Comparison of ENCODE assay signal across 11 cellular contexts in the genomic region with DNA sequence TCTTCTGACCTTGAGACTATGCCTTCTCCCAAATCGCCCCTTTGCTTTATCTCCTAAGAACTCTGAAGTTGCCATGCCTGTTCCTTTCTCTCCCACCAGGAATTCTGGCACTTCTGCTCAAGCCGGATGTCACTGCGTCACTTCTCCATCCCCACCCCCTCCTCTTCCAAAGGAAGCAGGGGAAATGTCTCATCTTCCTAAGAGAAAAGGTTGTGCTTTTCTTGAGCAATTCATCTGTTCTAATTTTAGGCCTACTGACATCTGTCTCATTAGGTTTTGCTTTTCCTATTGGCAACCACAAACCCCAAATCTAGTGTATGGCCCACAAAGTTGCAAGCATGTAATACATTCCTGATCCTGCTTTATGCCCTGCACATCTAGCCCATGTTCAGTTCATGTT. TPM values are rescaled to one million over a fixed set of nuclear protein-coding genes. Genes with fewer than 3 reads are reported as not detected.
DNase-seq lines count a peak whose midpoint lies in the region; ATAC-seq and TF ChIP-seq lines count a peak whose summit lies in the region.
"Had no signal": no experiment of that assay in that cellular context is flagged by ENCODE, and none has a peak within 500 bp of the region (broad histone marks: within the 10 kb centered on the region; RNA-seq: fewer than 3 reads in every experiment).

No MANE protein-coding gene starts in this region.

- H3K79me1 ChIP-seq in mesenchymal stem cell (replicated peaks; ENCODE audit: low read length, poor library complexity, severe bottlenecking): no peaks in the 10 kb centered on the region

- H3K36me3 Mint-ChIP-seq in T-helper 17 cell (ENCODE audit: low read depth): peaks cover 6% of the 10 kb centered on the region

- peaks cover 15% of the 10 kb centered on the region for H3K4me1 Mint-ChIP-seq in T-helper 17 cell

- no peak overlapping the region for H2AK5ac ChIP-seq in mesenchymal stem cell (ENCODE audit: low read length, severe bottlenecking)

- peak overlapping the region; percentile 30 to 77 (median 57); a peak in 21 of 22 replicates for H3K4me2 ChIP-seq in BLaER1 treated with 17β-estradiol and CSF1 and Interleukin-3, amounts not matched to agents 10 nM and 100 nM
- no peak overlapping the region for H3K4me2 ChIP-seq in mesenchymal stem cell (ENCODE audit: low read length, poor library complexity, severe bottlenecking)

- H3K4me3 ChIP-seq in BLaER1 treated with 17β-estradiol and CSF1 and Interleukin-3, amounts not matched to agents 10 nM and 100 nM: no peak overlapping the region
- H3K4me3 ChIP-seq in HUES6 (ENCODE audit: low read depth, low read length): no peak overlapping the region
- no peak overlapping the region for H3K4me3 ChIP-seq in choroid plexus epithelial cell (ENCODE audit: low read depth, low read length)
- no peak overlapping the region for H3K4me3 ChIP-seq in mesenchymal stem cell (ENCODE audit: insufficient read depth in 1 of 2, low read depth in 1 of 2, low read length in 2 of 2)
- H3K4me3 ChIP-seq: dorsolateral prefrontal cortex had no signal

- H3K18ac ChIP-seq in mesenchymal stem cell (ENCODE audit: low read depth in 1 of 2, low read length in 2 of 2): no peak overlapping the region

- H2BK120ac ChIP-seq in mesenchymal stem cell (ENCODE audit: low read depth, low read length): no peak overlapping the region

- no peak overlapping the region for H2AFZ ChIP-seq in mesenchymal stem cell (ENCODE audit: low read depth, low read length)

- peak overlapping the region in 9 of 11 experiments; percentile 58 to 81 (median 78); a peak in 18 of 22 replicates for H3K27ac ChIP-seq in BLaER1 treated with 17β-estradiol and CSF1 and Interleukin-3, amounts not matched to agents 10 nM and 100 nM
- H3K27ac ChIP-seq in HUES6 (ENCODE audit: low read depth, low read length) (no peak overlapping the region; the same call in 1 of the 2 replicates), mesenchymal stem cell (ENCODE audit: low read length, poor library complexity, severe bottlenecking) (no peak overlapping the region)

- H3K14ac ChIP-seq in mesenchymal stem cell (ENCODE audit: low read length in 2 of 2): no peak overlapping the region

- no peak overlapping the region for H2BK15ac ChIP-seq in mesenchymal stem cell (ENCODE audit: low read depth, poor library complexity, severe bottlenecking)

- no peak overlapping the region for H3K27ac Mint-ChIP-seq in T-helper 17 cell
- H3K27ac Mint-ChIP-seq: activated T-cell treated with anti-CD3 and anti-CD28 coated beads, Interleukin-2, amount 50 U/mL, for 24 hours had no signal

- H2BK12ac ChIP-seq in mesenchymal stem cell (ENCODE audit: low read length in 2 of 2): no peak overlapping the region

- H3K9ac ChIP-seq in BLaER1 treated with 17β-estradiol and CSF1 and Interleukin-3, amounts not matched to agents 10 nM and 100 nM: peak overlapping the region in 8 of 11 experiments; percentile 14 to 66 (median 56); a peak in 14 of 22 replicates
- peak overlapping the region; percentile 3 for H3K9ac ChIP-seq in HUES6 (ENCODE audit: low read length)
- no peak overlapping the region for H3K9ac ChIP-seq in mesenchymal stem cell (ENCODE audit: low read length)

- peaks cover 61 to 92% (median 88%) of the 10 kb centered on the region in 11 experiments for H3K27me3 ChIP-seq in BLaER1 treated with 17β-estradiol and CSF1 and Interleukin-3, amounts not matched to agents 10 nM and 100 nM
- H3K27me3 ChIP-seq in HUES6 (ENCODE audit: control insufficient read depth, insufficient read depth, low read length) (no peaks in the 10 kb centered on the region), mesenchymal stem cell (ENCODE audit: control insufficient read depth in 1 of 2, insufficient read depth in 1 of 2, low read length in 2 of 2) (no peaks in the 10 kb centered on the region)

- no peak overlapping the region for H4K8ac ChIP-seq in mesenchymal stem cell (ENCODE audit: low read length)

- no peak overlapping the region for H3K23ac ChIP-seq in mesenchymal stem cell (ENCODE audit: low read length in 2 of 2)

- no peak overlapping the region for H2BK5ac ChIP-seq in mesenchymal stem cell (ENCODE audit: low read depth, low read length, poor library complexity, severe bottlenecking)

- H3K4me1 ChIP-seq in BLaER1 treated with 17β-estradiol and CSF1 and Interleukin-3, amounts not matched to agents 10 nM and 100 nM: peaks cover 12 to 31% (median 23%) of the 10 kb centered on the region in 10 experiments; a peak in 19 of 20 replicates
- H3K4me1 ChIP-seq in HUES6 (ENCODE audit: control insufficient read depth, insufficient read depth, low read length) (peaks cover 8% of the 10 kb centered on the region; the same call in 1 of the 2 replicates), mesenchymal stem cell (ENCODE audit: control insufficient read depth, insufficient read depth, low read depth, low read length) (no peaks in the 10 kb centered on the region)

- no peak overlapping the region for H4K91ac ChIP-seq in mesenchymal stem cell (ENCODE audit: low read length)

- no peaks in the 10 kb centered on the region for H3K9me3 ChIP-seq in BLaER1 treated with 17β-estradiol and CSF1 and Interleukin-3, amounts not matched to agents 10 nM and 100 nM (replicated peaks in 1 of 11)
- no peaks in the 10 kb centered on the region for H3K9me3 ChIP-seq in HUES6 (ENCODE audit: control insufficient read depth, insufficient read depth, low read depth, low read length)
- no peaks in the 10 kb centered on the region for H3K9me3 ChIP-seq in mesenchymal stem cell (ENCODE audit: control insufficient read depth, low read length)
- no peaks in the 10 kb centered on the region for H3K9me3 ChIP-seq in T-helper 17 cell (ENCODE audit: control insufficient read depth, low read length, poor library complexity, severe bottlenecking)

- ATAC-seq in T-helper 17 cell: no peak
- no peak for ATAC-seq in HG03565 (IDR thresholded peaks at IDR 0.05; ENCODE audit: unreplicated experiment)

- WGBS in mesenchymal stem cell: 0% methylated on average over 3 of the region's 3 CpGs

- no peaks in the 10 kb centered on the region for H3K27me3 Mint-ChIP-seq in T-helper 17 cell

- DNase-seq in choroid plexus epithelial cell (ENCODE audit: low read depth) (peak; percentile 51), mesenchymal stem cell (peak; percentile 87), T-helper 17 cell (no peak), T-helper 2 cell (no peak)
- DNase-seq in activated naive CD4-positive, alpha-beta T cell treated with anti-CD3 and anti-CD28 coated beads, Interleukin-2, amount 50 U/mL, for 16 hours: no peak
- DNase-seq: activated T-cell treated with anti-CD3 and anti-CD28 coated beads, Interleukin-2, amount 50 U/mL, for 24 hours; DMS153; dorsolateral prefrontal cortex had no signal

- H3K36me3 ChIP-seq in BLaER1 treated with 17β-estradiol and CSF1 and Interleukin-3, amounts not matched to agents 10 nM and 100 nM: no peaks in the 10 kb centered on the region
- no peaks in the 10 kb centered on the region for H3K36me3 ChIP-seq in HUES6 (ENCODE audit: control insufficient read depth, insufficient read depth, low read length)
- no peaks in the 10 kb centered on the region for H3K36me3 ChIP-seq in mesenchymal stem cell (ENCODE audit: control insufficient read depth in 1 of 2, insufficient read depth in 2 of 2, low read depth in 1 of 2, low read length in 2 of 2)

- TF ChIP-seq CTCF in choroid plexus epithelial cell (conservative IDR thresholded peaks at IDR 0.05; ENCODE audit: low read depth, low read length): no peak

- H3K4ac ChIP-seq in mesenchymal stem cell (ENCODE audit: low read depth in 1 of 2, low read length in 2 of 2): no peak overlapping the region

- no peak overlapping the region for H3K4me3 Mint-ChIP-seq in T-helper 17 cell
- H3K4me3 Mint-ChIP-seq: activated T-cell treated with anti-CD3 and anti-CD28 coated beads, Interleukin-2, amount 50 U/mL, for 24 hours had no signal

- no peaks in the 10 kb centered on the region for H4K20me1 ChIP-seq in BLaER1 treated with 17β-estradiol and CSF1 and Interleukin-3, amounts not matched to agents 10 nM and 100 nM

RNA-seq across cellular contexts. Expression of a gene that starts 24.4 kb away (rescaled TPM):
- polyA plus RNA-seq in mesenchymal stem cell (2013, experiment 1 of 2): 10.0 TPM
- polyA plus RNA-seq in mesenchymal stem cell (2013, experiment 2 of 2): 9.5 TPM
- 10 to 100 TPM; 36.3 to 41.6 TPM for total RNA-seq in T-helper 17 cell

Comparison
In these comparisons a context has a peak if more than half of its experiments do, and no peak if none do; other contexts are left out.
1. H3K27ac ChIP-seq: peak in BLaER1 treated with 17β-estradiol and CSF1 and Interleukin-3, amounts not matched to agents 10 nM and 100 nM (9 of 11); none in HUES6 (single experiment) and mesenchymal stem cell (single experiment).
2. DNase-seq: peak in choroid plexus epithelial cell (single experiment) and mesenchymal stem cell (single experiment); none in T-helper 17 cell (0 of 3), T-helper 2 cell (0 of 5) and activated naive CD4-positive, alpha-beta T cell treated with anti-CD3 and anti-CD28 coated beads, Interleukin-2, amount 50 U/mL, for 16 hours (single experiment).